10 cellular contexts compared by ENCODE assay signal in genomic region chr18:75214766-75215515, GRCh38. TPM values are rescaled to one million over a fixed set of nuclear protein-coding genes. Genes with fewer than 3 reads are reported as not detected.
DNase-seq lines count a peak whose midpoint lies in the region; ATAC-seq and TF ChIP-seq lines count a peak whose summit lies in the region.
"Had no signal": no experiment of that assay in that cellular context is flagged by ENCODE, and none has a peak within 500 bp of the region (broad histone marks: within the 10 kb centered on the region; RNA-seq: fewer than 3 reads in every experiment).

No MANE protein-coding gene starts in this region.

- H3K27me3 ChIP-seq in esophagus squamous epithelium: no peaks in the 10 kb centered on the region
- H3K27me3 ChIP-seq: thyroid gland had no signal

- H3K4me3 ChIP-seq in esophagus squamous epithelium: no peak overlapping the region

- H3K36me3 ChIP-seq in esophagus squamous epithelium: no peaks in the 10 kb centered on the region
- H3K36me3 ChIP-seq: thyroid gland had no signal

- WGBS in esophagus squamous epithelium, 2 donors: 71 to 72% methylated on average over 12 of the region's 12 CpGs

- intact Hi-C loops in esophagus squamous epithelium (cut with DNase I): loop anchor here (5.0 kb wide), 1 partner anchor 32 kb away; no protein-coding TSS in a partner anchor

- no peak for ATAC-seq in HG03039 (IDR thresholded peaks at IDR 0.05; ENCODE audit: unreplicated experiment)

- DNase-seq in NCI-H82 (lab: John Stamatoyannopoulos, UW): peak; percentile 78
- DNase-seq in NCI-H82 treated with DMSO at 0.1 percent for 48 hours (lab: John Stamatoyannopoulos, UW; ENCODE audit: unreplicated experiment): no peak
- DNase-seq in SK-N-DZ (ENCODE audit: low spot score): peak; percentile 50
- DNase-seq in esophagus squamous epithelium (lab: John Stamatoyannopoulos, UW): no peak
- DNase-seq in retina: peak; percentile 50
- no peak for DNase-seq in NCI-H2029 (lab: John Stamatoyannopoulos, UW)
- no peak for DNase-seq in germinal center (ENCODE audit: low spot score)
- DNase-seq: activated CD4-positive, alpha-beta T cell treated with anti-CD3 and anti-CD28 coated beads, Interleukin-2, amount 50 U/mL, for 1 hour; thyroid gland had no signal

- no peak for TF ChIP-seq POLR2A in esophagus squamous epithelium (IDR thresholded peaks at IDR 0.05)

- peaks cover 48 to 87% (median 62%) of the 10 kb centered on the region in 3 donors for H3K4me1 ChIP-seq in esophagus squamous epithelium

- H3K27ac ChIP-seq in esophagus squamous epithelium: peak overlapping the region; percentile 32 to 99 (median 84)

- TF ChIP-seq CTCF in esophagus squamous epithelium (IDR thresholded peaks at IDR 0.05): no peak

- no peaks in the 10 kb centered on the region for H3K9me3 ChIP-seq in esophagus squamous epithelium
- H3K9me3 ChIP-seq: thyroid gland had no signal

RNA-seq across cellular contexts. Expression of gene TSHZ1, which starts 4.3 kb away (rescaled TPM):
- 6.2 and 6.4 TPM in 2 replicates for polyA plus RNA-seq in SK-N-DZ (2014; cell fraction: cytosol; rRNA removed)
- 4.3 and 4.4 TPM in 2 replicates for polyA plus RNA-seq in SK-N-DZ (2014; cell fraction: nucleus; rRNA removed)
- 10 to 100 TPM in 3 of 4 donors, 1 to 10 TPM in 1; 5.4 to 20.2 (median 13.7) TPM for total RNA-seq in esophagus squamous epithelium

RNA-seq across cellular contexts. Expression of gene PTGR3, which starts 6.0 kb away (rescaled TPM):
- 10.7 and 11.7 TPM in 2 replicates for polyA plus RNA-seq in SK-N-DZ (2014; cell fraction: cytosol; rRNA removed)
- 20.6 and 21.6 TPM in 2 replicates for polyA plus RNA-seq in SK-N-DZ (2014; cell fraction: nucleus; rRNA removed)
- 10 to 100 TPM; 12.2 to 25.2 (median 16.7) TPM for total RNA-seq in esophagus squamous epithelium

Comparison
In these comparisons a context has a peak if more than half of its experiments do, and no peak if none do; other contexts are left out.
1. DNase-seq: peak in NCI-H82 (single experiment), SK-N-DZ (single experiment) and retina (single experiment); none in NCI-H82 treated with DMSO at 0.1 percent for 48 hours (single experiment), esophagus squamous epithelium (single experiment), NCI-H2029 (single experiment) and germinal center (single experiment).